1 cellular context compared by ENCODE assay signal in genomic region chr6:22583927-22584326, GRCh38.
TF ChIP-seq lines count a peak whose summit lies in the region.

No MANE protein-coding gene starts in this region.

TF ChIP-seq in SK-N-SH, 30 proteins besides CTCF, POLR2A, EP300 and RAD21 (continued from another document):
- TF ChIP-seq JUND (IDR thresholded peaks at IDR 0.05): no peak
- TF ChIP-seq PBX3 (IDR thresholded peaks at IDR 0.05): no peak
- TF ChIP-seq EZH2phosphoT487 (IDR thresholded peaks at IDR 0.05; ENCODE audit: borderline replicate concordance, low read depth): no peak
- no peak for TF ChIP-seq REST (IDR thresholded peaks at IDR 0.05; ENCODE audit: low read depth, low read length)
- no peak for TF ChIP-seq USF2 (IDR thresholded peaks at IDR 0.05; ENCODE audit: borderline replicate concordance, low read depth, low read length)
- TF ChIP-seq, protein P1, sequence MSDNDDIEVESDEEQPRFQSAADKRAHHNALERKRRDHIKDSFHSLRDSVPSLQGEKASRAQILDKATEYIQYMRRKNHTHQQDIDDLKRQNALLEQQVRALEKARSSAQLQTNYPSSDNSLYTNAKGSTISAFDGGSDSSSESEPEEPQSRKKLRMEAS (IDR thresholded peaks at IDR 0.05; ENCODE audit: low read depth): no peak
- TF ChIP-seq ELF1 (IDR thresholded peaks at IDR 0.05): no peak
- no peak for TF ChIP-seq RXRA (IDR thresholded peaks at IDR 0.05; ENCODE audit: borderline replicate concordance, low read depth)
- no peak for TF ChIP-seq SMC3 (IDR thresholded peaks at IDR 0.05; ENCODE audit: low read depth, low read length)
- no peak for TF ChIP-seq SIN3A (IDR thresholded peaks at IDR 0.05; ENCODE audit: borderline replicate concordance, low read depth, low read length)
- no peak for TF ChIP-seq RCOR1 (IDR thresholded peaks at IDR 0.05; ENCODE audit: low read length)
- no peak for TF ChIP-seq TEAD4 (IDR thresholded peaks at IDR 0.05; ENCODE audit: borderline replicate concordance, insufficient read depth)
